In genomic region chr22:48105254-48105653, GRCh38 we compare ENCODE assay signal across 15 cellular contexts.
DNase-seq lines count a peak whose midpoint lies in the region; ATAC-seq and TF ChIP-seq lines count a peak whose summit lies in the region.
"Had no signal": no experiment of that assay in that cellular context is flagged by ENCODE, and none has a peak within 500 bp of the region (broad histone marks: within the 10 kb centered on the region; RNA-seq: fewer than 3 reads in every experiment).

No MANE protein-coding gene starts in this region.

- no peaks in the 10 kb centered on the region for H3K79me2 ChIP-seq in OCI-LY7 (ENCODE audit: insufficient read depth, low read depth, low read length)
- H3K79me2 ChIP-seq in smooth muscle cell (ENCODE audit: low read depth): no peaks in the 10 kb centered on the region

- H3K79me1 ChIP-seq in neuronal stem cell (ENCODE audit: low read depth, low read length): no peaks in the 10 kb centered on the region

- intact Hi-C loops in OCI-LY7 (cut with micrococcal nuclease; ENCODE audit: unreplicated experiment) (no loop called here), breast epithelium (cut with DNase I; ENCODE audit: low total_unique reads) (no loop called here)

- no peak for ATAC-seq in HG02852 (IDR thresholded peaks at IDR 0.05; ENCODE audit: unreplicated experiment)

- H3K4me1 ChIP-seq in OCI-LY7 (ENCODE audit: insufficient read depth, low read length, poor library complexity, severe bottlenecking) (peaks cover 38% of the 10 kb centered on the region), neuronal stem cell (ENCODE audit: control insufficient read depth in 2 of 2, insufficient read depth in 1 of 2, low read depth in 1 of 2, low read length in 2 of 2) (peaks cover 0 to 1% of the 10 kb centered on the region in 2 donors), breast epithelium (no peaks in the 10 kb centered on the region), smooth muscle cell (ENCODE audit: low read depth) (no peaks in the 10 kb centered on the region)
- H3K4me1 ChIP-seq: Caco-2, HAP-1 had no signal

- no peaks in the 10 kb centered on the region for H3F3A ChIP-seq in smooth muscle cell (ENCODE audit: low read depth)

- H3K4me2 ChIP-seq in OCI-LY7 (ENCODE audit: low read length) (peak overlapping the region; percentile 54), neuronal stem cell (ENCODE audit: insufficient read depth, low read length, poor library complexity, severe bottlenecking) (no peak overlapping the region), smooth muscle cell (no peak overlapping the region)

- no peaks in the 10 kb centered on the region for H3K9me2 ChIP-seq in OCI-LY7 (ENCODE audit: insufficient read depth, low read length)

- H2AK5ac ChIP-seq in neuronal stem cell (ENCODE audit: low read depth, low read length): no peak overlapping the region

- H3K4me3 ChIP-seq in OCI-LY7 (ENCODE audit: low read depth, low read length, poor library complexity, severe bottlenecking) (no peak overlapping the region), neuronal stem cell (ENCODE audit: low read length in 2 of 2) (no peak overlapping the region), breast epithelium (no peak overlapping the region), smooth muscle cell (no peak overlapping the region)
- H3K4me3 ChIP-seq: HAP-1 had no signal

- CTCF ChIA-PET in OCI-LY7 (lab: Charles Lee; ENCODE audit: unreplicated experiment): no interaction called here

- peaks cover 26% of the 10 kb centered on the region; the same call in 1 of the 2 replicates for H3K9me3 ChIP-seq in OCI-LY7 (ENCODE audit: low read length)
- H3K9me3 ChIP-seq in neuronal stem cell (replicated peaks in 1 of 2; ENCODE audit: control insufficient read depth in 2 of 2, insufficient read depth in 1 of 2, low read depth in 1 of 2, low read length in 2 of 2): peaks cover 0 to 5% of the 10 kb centered on the region in 2 donors
- peaks cover 0 to 9% of the 10 kb centered on the region in 2 donors for H3K9me3 ChIP-seq in breast epithelium
- no peaks in the 10 kb centered on the region for H3K9me3 ChIP-seq in smooth muscle cell (replicated peaks; ENCODE audit: low read depth)
- H3K9me3 ChIP-seq: Caco-2, HAP-1 had no signal

- no peak overlapping the region for H2BK15ac ChIP-seq in neuronal stem cell (ENCODE audit: low read length)

- peaks cover 0 to 3% (median 0%) of the 10 kb centered on the region in 3 experiments for H3K27me3 ChIP-seq in neuronal stem cell (ENCODE audit: control insufficient read depth in 3 of 3, insufficient read depth in 3 of 3, low read depth in 1 of 3, low read length in 3 of 3)
- H3K27me3 ChIP-seq in breast epithelium: peaks cover 0 to 58% of the 10 kb centered on the region in 2 donors
- H3K27me3 ChIP-seq in smooth muscle cell (ENCODE audit: low read depth): peaks cover 16% of the 10 kb centered on the region

- POLR2A ChIA-PET in OCI-LY7 (lab: Charles Lee): interaction anchor here (1.0 kb wide), 1 partner anchor 24 kb away, joined by 3 read pairs; no protein-coding TSS in a partner anchor

- H3K23ac ChIP-seq in neuronal stem cell (ENCODE audit: low read depth, low read length, poor library complexity): no peak overlapping the region

- H3K14ac ChIP-seq in neuronal stem cell (ENCODE audit: low read length): no peak overlapping the region

- TF ChIP-seq CTCF in OCI-LY7 (conservative IDR thresholded peaks at IDR 0.05; ENCODE audit: low read length) (no peak), breast epithelium (IDR thresholded peaks at IDR 0.05) (no peak), smooth muscle cell (IDR thresholded peaks at IDR 0.05; ENCODE audit: borderline replicate concordance, insufficient read depth, poor library complexity, severe bottlenecking) (no peak)

- H3K9ac ChIP-seq in neuronal stem cell (ENCODE audit: low read depth, low read length, poor library complexity) (no peak overlapping the region), smooth muscle cell (ENCODE audit: low read depth) (no peak overlapping the region)

- H2BK12ac ChIP-seq in neuronal stem cell (ENCODE audit: low read length): no peak overlapping the region

- WGBS in neuronal stem cell (ENCODE audit: extremely low coverage in 2 of 2, insufficient read length in 2 of 2, insufficient replicate concordance in 1 of 2), 2 donors: no CpG with 5 or more reads among the region's 10 CpGs
- WGBS in smooth muscle cell (ENCODE audit: low lambda C conversion rate): 82% methylated on average over 10 of the region's 10 CpGs

- H2BK120ac ChIP-seq in neuronal stem cell (ENCODE audit: low read depth, low read length): no peak overlapping the region

- no peak overlapping the region for H4K91ac ChIP-seq in neuronal stem cell (ENCODE audit: low read depth, low read length, poor library complexity)

- H3K27ac ChIP-seq in OCI-LY7 (ENCODE audit: low read depth, low read length, poor library complexity, severe bottlenecking) (no peak overlapping the region), neuronal stem cell (replicated peaks; ENCODE audit: low read length) (no peak overlapping the region), breast epithelium (no peak overlapping the region), smooth muscle cell (ENCODE audit: low read depth) (no peak overlapping the region)

- no peak overlapping the region for H4K8ac ChIP-seq in neuronal stem cell (ENCODE audit: low read depth, low read length)

- no peak overlapping the region for H2BK5ac ChIP-seq in neuronal stem cell (ENCODE audit: low read length)

- peak overlapping the region; percentile 89 for H2AFZ ChIP-seq in OCI-LY7 (ENCODE audit: low read length)
- no peak overlapping the region for H2AFZ ChIP-seq in neuronal stem cell (ENCODE audit: low read length)
- H2AFZ ChIP-seq in smooth muscle cell (ENCODE audit: low read depth): no peak overlapping the region

- no peak for TF ChIP-seq POLR2A in breast epithelium (IDR thresholded peaks at IDR 0.05)

- H4K20me1 ChIP-seq in OCI-LY7 (ENCODE audit: insufficient read depth, low read length) (no peaks in the 10 kb centered on the region), smooth muscle cell (ENCODE audit: low read depth) (no peaks in the 10 kb centered on the region)

- no peak overlapping the region for H3K4ac ChIP-seq in neuronal stem cell (ENCODE audit: low read length)

- H3K36me3 ChIP-seq in OCI-LY7 (ENCODE audit: insufficient read depth, low read length) (peaks cover 3% of the 10 kb centered on the region; the same call in 1 of the 2 replicates), neuronal stem cell (replicated peaks in 1 of 2; ENCODE audit: control insufficient read depth in 2 of 2, insufficient read depth in 2 of 2, low read length in 2 of 2) (no peaks in the 10 kb centered on the region), breast epithelium (no peaks in the 10 kb centered on the region), smooth muscle cell (ENCODE audit: low read depth) (no peaks in the 10 kb centered on the region)
- H3K36me3 ChIP-seq: HAP-1 had no signal

- DNase-seq in NCI-H748 (lab: John Stamatoyannopoulos, UW; ENCODE audit: unreplicated experiment) (peak; percentile 26), NCI-H748 treated with DMSO at 0.1 percent for 48 hours (lab: John Stamatoyannopoulos, UW) (no peak), NCI-H1694 (lab: John Stamatoyannopoulos, UW) (peak; percentile 94), OCI-LY7 (ENCODE audit: low spot score) (no peak), neuronal stem cell (ENCODE audit: low spot score) (no peak), breast epithelium (ENCODE audit: low spot score in 2 of 2) (no peak), smooth muscle cell (lab: John Stamatoyannopoulos, UW; ENCODE audit: unreplicated experiment) (no peak)
- DNase-seq: Caco-2, Kasumi-1, NCI-H1417 treated with DMSO at 0.1 percent for 48 hours, NCI-H2081, NCI-H345, SW 1271 had no signal

- no TSS peak for BruUV-seq in OCI-LY7 (replicated peaks; lab: Mats Ljungman, UMichigan)

- peak overlapping the region; percentile 21 for H3K18ac ChIP-seq in neuronal stem cell (ENCODE audit: low read length)

Comparison
In these comparisons a context has a peak if more than half of its experiments do, and no peak if none do; other contexts are left out.
1. DNase-seq: peak in NCI-H748 (single experiment) and NCI-H1694 (single experiment); none in NCI-H748 treated with DMSO at 0.1 percent for 48 hours (single experiment), OCI-LY7 (single experiment), neuronal stem cell (single experiment), breast epithelium (0 of 2) and smooth muscle cell (single experiment).